Comparison of ENCODE assay signal across 11 cellular contexts in genomic region chr19:35856001-35856400, GRCh38. TPM values are rescaled to one million over a fixed set of nuclear protein-coding genes. Genes with fewer than 3 reads are reported as not detected.
A peak's percentile ranks its signal among the peaks of the same experiment; 100 is the strongest.
DNase-seq lines count a peak whose midpoint lies in the region; ATAC-seq and TF ChIP-seq lines count a peak whose summit lies in the region.
"Had no signal": no experiment of that assay in that cellular context is flagged by ENCODE, and none has a peak within 500 bp of the region (broad histone marks: within the 10 kb centered on the region; RNA-seq: fewer than 3 reads in every experiment).

No MANE protein-coding gene starts in this region.

- TF ChIP-seq CTCF in lower lobe of right lung (IDR thresholded peaks at IDR 0.05), result no peak

- H2AFZ ChIP-seq in GM23248, result no peak overlapping the region

- H3K4me3 ChIP-seq in lower lobe of right lung, result peak overlapping the region; percentile 56
- no peak overlapping the region for H3K4me3 ChIP-seq in GM23248

- no peaks in the 10 kb centered on the region for H4K20me1 ChIP-seq in GM23248 (ENCODE audit: insufficient read depth)

- H3K36me3 Mint-ChIP-seq in activated naive CD8-positive, alpha-beta T cell, result no peaks in the 10 kb centered on the region

- H3K27me3 Mint-ChIP-seq in activated naive CD8-positive, alpha-beta T cell, result peaks cover 8% of the 10 kb centered on the region

- peak; percentile 29 for DNase-seq in AG20443 (ENCODE audit: low spot score)
- DNase-seq in lower lobe of right lung, result no peak
- no peak for DNase-seq in NCI-H1092 treated with DMSO at 0.1 percent for 48 hours (lab: John Stamatoyannopoulos, UW)
- DNase-seq in GM23248, result no peak
- DNase-seq in OCI-M1 (lab: John Stamatoyannopoulos, UW), result no peak
- DNase-seq in NCI-H526 treated with DMSO at 0.1 percent for 48 hours (lab: John Stamatoyannopoulos, UW), result no peak

- H3K9ac ChIP-seq in ES-I3 (ENCODE audit: low read depth, low read length) (peak overlapping the region; percentile 60; the same call in 1 of the 2 replicates), GM23248 (no peak overlapping the region)

- peak overlapping the region; percentile 78 for H3K4me3 Mint-ChIP-seq in activated naive CD8-positive, alpha-beta T cell

- H3K27me3 ChIP-seq in lower lobe of right lung (ENCODE audit: low read depth) (peaks cover 91% of the 10 kb centered on the region), GM23248 (replicated peaks; ENCODE audit: insufficient read depth) (peaks cover 76% of the 10 kb centered on the region)

- peaks cover 9% of the 10 kb centered on the region for H3K4me1 Mint-ChIP-seq in activated naive CD8-positive, alpha-beta T cell (ENCODE audit: low read depth)

- H3K4me1 ChIP-seq in ES-I3 (ENCODE audit: insufficient read depth, low read length) (no peaks in the 10 kb centered on the region; the same call in 1 of the 2 replicates), lower lobe of right lung (peaks cover 13% of the 10 kb centered on the region), GM23248 (ENCODE audit: insufficient read depth) (no peaks in the 10 kb centered on the region)

- H3K9me2 ChIP-seq in GM23248 (ENCODE audit: insufficient read depth), result no peaks in the 10 kb centered on the region

- H3K36me3 ChIP-seq in ES-I3 (ENCODE audit: insufficient read depth, low read length) (no peaks in the 10 kb centered on the region), lower lobe of right lung (no peaks in the 10 kb centered on the region), GM23248 (ENCODE audit: low read depth) (no peaks in the 10 kb centered on the region)
- H3K36me3 ChIP-seq: neutrophil had no signal

- ATAC-seq in lower lobe of right lung, result no peak

- no peaks in the 10 kb centered on the region for H3F3A ChIP-seq in GM23248 (ENCODE audit: insufficient read depth)

- no peaks in the 10 kb centered on the region for H3K9me3 ChIP-seq in ES-I3 (ENCODE audit: control insufficient read depth, insufficient read depth, low read length)
- no peaks in the 10 kb centered on the region for H3K9me3 ChIP-seq in lower lobe of right lung
- no peaks in the 10 kb centered on the region for H3K9me3 ChIP-seq in GM23248 (ENCODE audit: low read depth)
- H3K9me3 ChIP-seq: neutrophil had no signal

- 2% methylated on average over 22 to 23 of the region's 23 CpGs for WGBS in GM23248 (ENCODE audit: low coverage in 1 of 2, low lambda C conversion rate in 2 of 2, missing lambda C conversion rate in 2 of 2), 2 experiments

- H3K79me2 ChIP-seq in GM23248 (ENCODE audit: insufficient read depth), result no peaks in the 10 kb centered on the region

- intact Hi-C loops in lower lobe of right lung (cut with DNase I), result no loop called here

- no peak overlapping the region for H3K4me2 ChIP-seq in GM23248 (ENCODE audit: unreplicated experiment)

- in situ Hi-C loops in GM23248 (cut with MboI), result no loop called here

- no peaks in the 10 kb centered on the region for H3K9me3 Mint-ChIP-seq in activated naive CD8-positive, alpha-beta T cell (ENCODE audit: low read depth)

- no peak overlapping the region for H3K27ac Mint-ChIP-seq in activated naive CD8-positive, alpha-beta T cell
- H3K27ac Mint-ChIP-seq: activated CD4-positive, alpha-beta T cell treated with anti-CD3 and anti-CD28 coated beads for 36 hours had no signal

- H3K27ac ChIP-seq in lower lobe of right lung, result no peak overlapping the region
- no peak overlapping the region for H3K27ac ChIP-seq in GM23248
- H3K27ac ChIP-seq: neutrophil had no signal

RNA-seq across cellular contexts. Expression of gene KIRREL2, which starts 0.7 kb away (rescaled TPM):
- total RNA-seq in lower lobe of right lung, result 0.12 TPM
- total RNA-seq in GM23248 (2014; rRNA removed; shearing (Covaris generic)), result not detected in 2 replicates
- not detected in 2 replicates for polyA plus RNA-seq in GM23248 (2016; fragmentation: Nextera tagmentation; extraction: Ambion mirVana)

RNA-seq across cellular contexts. Expression of gene NPHS1, which starts 3.7 kb away (rescaled TPM):
- not detected for total RNA-seq in lower lobe of right lung
- not detected in 2 replicates for total RNA-seq in GM23248 (2014; rRNA removed; shearing (Covaris generic))
- polyA plus RNA-seq in GM23248 (2016; fragmentation: Nextera tagmentation; extraction: Ambion mirVana), result not detected in 2 replicates
- total RNA-seq: activated CD4-positive, alpha-beta T cell treated with anti-CD3 and anti-CD28 coated beads for 36 hours; fibroblast of villous mesenchyme had no signal

RNA-seq across cellular contexts. Expression of gene APLP1, which starts 12.4 kb away (rescaled TPM):
- 2.1 TPM for total RNA-seq in lower lobe of right lung
- 10.6 and 20.4 TPM in 2 replicates for total RNA-seq in GM23248 (2014; rRNA removed; shearing (Covaris generic))
- 16.7 and 16.8 TPM in 2 replicates for polyA plus RNA-seq in GM23248 (2016; fragmentation: Nextera tagmentation; extraction: Ambion mirVana)

RNA-seq across cellular contexts. Expression of gene PRODH2, which starts 43.4 kb away (rescaled TPM):
- not detected for total RNA-seq in lower lobe of right lung
- total RNA-seq in GM23248 (2014; rRNA removed; shearing (Covaris generic)), result not detected in 2 replicates
- polyA plus RNA-seq in GM23248 (2016; fragmentation: Nextera tagmentation; extraction: Ambion mirVana), result not detected in 2 replicates
- total RNA-seq: activated CD4-positive, alpha-beta T cell treated with anti-CD3 and anti-CD28 coated beads for 36 hours; fibroblast of villous mesenchyme had no signal

RNA-seq across cellular contexts. Expression of gene NFKBID, which starts 44.3 kb away (rescaled TPM):
- total RNA-seq in lower lobe of right lung, result 17.2 TPM
- 5.0 and 7.6 TPM in 2 replicates for total RNA-seq in GM23248 (2014; rRNA removed; shearing (Covaris generic))
- 3.9 and 7.1 TPM in 2 replicates for polyA plus RNA-seq in GM23248 (2016; fragmentation: Nextera tagmentation; extraction: Ambion mirVana)
